1 cellular context compared by ENCODE assay signal in the genomic region with DNA sequence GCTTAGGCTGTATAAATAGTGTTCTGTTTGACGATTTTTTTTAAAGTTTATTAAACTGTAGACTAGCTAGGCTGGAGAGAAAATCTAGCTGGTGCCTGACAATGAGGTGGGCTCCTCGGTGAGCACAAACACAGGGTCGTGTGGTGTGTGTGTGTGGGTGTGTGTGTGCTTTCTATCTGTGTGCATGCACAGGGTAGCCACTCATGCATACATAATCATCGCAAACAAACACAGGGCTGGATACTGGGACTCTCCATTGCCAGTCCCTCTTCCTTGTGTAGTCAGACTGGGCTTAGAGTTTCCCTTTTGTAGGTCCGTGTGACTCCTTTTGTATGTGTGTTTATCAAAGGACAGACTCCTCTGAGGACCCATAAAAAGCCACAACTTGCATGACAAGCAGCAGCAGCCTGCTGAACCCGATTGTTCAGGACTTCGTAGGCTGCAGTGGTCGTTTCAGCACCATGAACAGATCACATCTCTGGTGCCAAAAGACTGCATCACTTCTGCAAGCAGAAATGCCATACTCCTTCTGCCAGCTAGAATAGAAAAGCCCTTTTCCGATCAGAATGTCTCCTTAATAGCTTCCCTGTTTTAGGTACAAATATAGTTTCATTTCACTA.
TF ChIP-seq lines count a peak whose summit lies in the region.

No MANE protein-coding gene starts in this region.

TF ChIP-seq in H1, 55 proteins besides CTCF, POLR2A, EP300 and RAD21:
- TF ChIP-seq SIN3A (conservative IDR thresholded peaks at IDR 0.05 in 1 of 2, IDR thresholded peaks at IDR 0.05 in 1 of 2; ENCODE audit: low read depth in 1 of 2, low read length in 2 of 2) = peak; percentile 75 to 87; a peak in 1 of 4 replicates
- TF ChIP-seq NANOG (IDR thresholded peaks at IDR 0.05; ENCODE audit: insufficient read depth, low read depth, low read length, poor library complexity, severe bottlenecking) = no peak
- TF ChIP-seq NRF1 (IDR thresholded peaks at IDR 0.05; ENCODE audit: low read depth, low read length) = no peak
- TF ChIP-seq YY1 (IDR thresholded peaks at IDR 0.05; ENCODE audit: low read depth, low read length) = no peak
- TF ChIP-seq RBBP5 (IDR thresholded peaks at IDR 0.05; ENCODE audit: borderline replicate concordance, low read depth, low read length) = no peak
- TF ChIP-seq TBP (IDR thresholded peaks at IDR 0.05; ENCODE audit: low read depth, low read length) = no peak
- TF ChIP-seq TEAD4 (IDR thresholded peaks at IDR 0.05; ENCODE audit: low read depth, low read length) = no peak
- TF ChIP-seq BACH1 (IDR thresholded peaks at IDR 0.05; ENCODE audit: low read length) = no peak
